20 cellular contexts compared by ENCODE assay signal in the genomic region with DNA sequence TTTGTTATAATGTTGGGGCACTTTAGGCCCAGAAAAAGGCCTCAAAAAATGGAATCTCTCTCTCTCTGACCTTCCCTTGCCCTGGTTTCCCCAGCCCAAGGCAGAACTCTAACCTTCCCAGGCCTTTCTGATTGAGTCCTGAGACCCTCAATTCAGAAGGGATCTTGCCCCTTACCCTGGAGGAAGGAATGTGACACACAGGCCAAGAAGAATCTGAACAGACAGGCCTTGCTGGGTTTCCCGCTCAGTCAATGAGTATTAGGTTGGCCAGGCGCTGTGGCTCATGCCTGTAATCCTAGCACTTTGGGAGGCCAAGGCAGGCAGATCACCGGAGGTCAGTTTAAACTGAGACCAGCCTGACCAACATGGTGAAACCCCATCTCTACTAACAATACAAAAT.
"Had no signal": no experiment of that assay in that cellular context is flagged by ENCODE, and none has a peak within 500 bp of the region (broad histone marks: within the 10 kb centered on the region; RNA-seq: fewer than 3 reads in every experiment).

No MANE protein-coding gene starts in this region.

- H3K36me3 Mint-ChIP-seq: mesothelial cell of epicardium had no signal

- H3K27ac Mint-ChIP-seq: activated CD4-positive, alpha-beta T cell treated with anti-CD3 and anti-CD28 coated beads, Interleukin-2, amount 10 ng/mL, durations not matched to agents 24 days and 14 days; activated naive CD4-positive, alpha-beta T cell treated with anti-CD3 and anti-CD28 coated beads, Interleukin-2, amount 10 ng/mL, durations not matched to agents 7 days and 5 days; activated naive CD8-positive, alpha-beta T cell treated with anti-CD3 and anti-CD28 coated beads, Interleukin-2, amount 50 U/mL, for 24 hours; mesothelial cell of epicardium; nephron progenitor cell; progenitor cell of endocrine pancreas; stimulated activated naive CD8-positive, alpha-beta T cell treated with anti-CD3 and anti-CD28 coated beads, Interleukin-15, Interleukin-2, amounts not matched to agents 100 ng/mL and 50 ng/mL, for 24 hours; T-helper 2 cell treated with Interferon-gamma antibody and Interleukin-4, amounts not matched to agents 5 μg/mL and 100 μg/mL, for 36 hours had no signal

- ATAC-seq: activated naive CD8-positive, alpha-beta T cell treated with anti-CD3 and anti-CD28 coated beads, Interleukin-2, amount 50 U/mL, for 24 hours; activated T-cell treated with anti-CD3 and anti-CD28 coated beads, Interleukin-2, amount 50 U/mL, for 4 hours had no signal

- H3K4me1 ChIP-seq: breast epithelium, right atrium auricular region, vagina had no signal

- H3K36me3 ChIP-seq: breast epithelium, right atrium auricular region, tibial nerve, vagina had no signal

- H3K27ac ChIP-seq: breast epithelium, right atrium auricular region, tibial nerve, vagina had no signal

- H3K9me3 Mint-ChIP-seq: activated CD4-positive, alpha-beta T cell treated with anti-CD3 and anti-CD28 coated beads, Interleukin-2, amount 10 ng/mL, durations not matched to agents 24 days and 14 days; activated naive CD4-positive, alpha-beta T cell treated with anti-CD3 and anti-CD28 coated beads, Interleukin-2, amount 10 ng/mL, durations not matched to agents 7 days and 5 days; activated naive CD8-positive, alpha-beta T cell treated with anti-CD3 and anti-CD28 coated beads, Interleukin-2, amount 50 U/mL, for 24 hours; activated T-cell treated with anti-CD3 and anti-CD28 coated beads, Interleukin-2, amount 50 U/mL, for 4 hours; mesothelial cell of epicardium; nephron progenitor cell; stimulated activated naive CD8-positive, alpha-beta T cell treated with anti-CD3 and anti-CD28 coated beads, Interleukin-15, Interleukin-2, amounts not matched to agents 100 ng/mL and 50 ng/mL, for 24 hours; T-helper 2 cell treated with Interferon-gamma antibody and Interleukin-4, amounts not matched to agents 5 μg/mL and 100 μg/mL, for 36 hours had no signal

- H3K4me3 Mint-ChIP-seq: activated CD4-positive, alpha-beta T cell treated with anti-CD3 and anti-CD28 coated beads, Interleukin-2, amount 10 ng/mL, durations not matched to agents 24 days and 14 days; activated naive CD4-positive, alpha-beta T cell treated with anti-CD3 and anti-CD28 coated beads, Interleukin-2, amount 10 ng/mL, durations not matched to agents 7 days and 5 days; activated naive CD8-positive, alpha-beta T cell treated with anti-CD3 and anti-CD28 coated beads, Interleukin-2, amount 50 U/mL, for 24 hours; activated T-cell treated with anti-CD3 and anti-CD28 coated beads, Interleukin-2, amount 50 U/mL, for 4 hours; mesothelial cell of epicardium; nephron progenitor cell; stimulated activated naive CD8-positive, alpha-beta T cell treated with anti-CD3 and anti-CD28 coated beads, Interleukin-15, Interleukin-2, amounts not matched to agents 100 ng/mL and 50 ng/mL, for 24 hours; T-helper 2 cell treated with Interferon-gamma antibody and Interleukin-4, amounts not matched to agents 5 μg/mL and 100 μg/mL, for 36 hours had no signal

- H3K27me3 Mint-ChIP-seq: activated CD4-positive, alpha-beta T cell treated with anti-CD3 and anti-CD28 coated beads, Interleukin-2, amount 10 ng/mL, durations not matched to agents 24 days and 14 days; activated naive CD4-positive, alpha-beta T cell treated with anti-CD3 and anti-CD28 coated beads, Interleukin-2, amount 10 ng/mL, durations not matched to agents 7 days and 5 days; activated naive CD8-positive, alpha-beta T cell treated with anti-CD3 and anti-CD28 coated beads, Interleukin-2, amount 50 U/mL, for 24 hours; progenitor cell of endocrine pancreas; stimulated activated naive CD8-positive, alpha-beta T cell treated with anti-CD3 and anti-CD28 coated beads, Interleukin-15, Interleukin-2, amounts not matched to agents 100 ng/mL and 50 ng/mL, for 24 hours had no signal

- DNase-seq: activated CD4-positive, alpha-beta T cell treated with anti-CD3 and anti-CD28 coated beads, Interleukin-2, amount 10 ng/mL, durations not matched to agents 24 days and 14 days; activated CD4-positive, CD25-positive, alpha-beta regulatory T cell; activated CD8-positive, alpha-beta memory T cell treated with anti-CD3 and anti-CD28 coated beads, Interleukin-2, amount 50 U/mL, for 4 hours; activated naive CD4-positive, alpha-beta T cell treated with anti-CD3 and anti-CD28 coated beads, Interleukin-2, amount 10 ng/mL, durations not matched to agents 7 days and 5 days; activated naive CD8-positive, alpha-beta T cell treated with anti-CD3 and anti-CD28 coated beads, Interleukin-2, amount 50 U/mL, for 24 hours; activated T-cell treated with anti-CD3 and anti-CD28 coated beads, Interleukin-2, amount 50 U/mL, for 4 hours; aorta; cerebellar nuclear complex; effector CD8-positive, alpha-beta T cell; foreskin fibroblast; nephron progenitor cell had no signal

- H3K9me3 ChIP-seq: breast epithelium, right atrium auricular region, tibial nerve, vagina had no signal

- H3K27me3 ChIP-seq: breast epithelium, right atrium auricular region, tibial nerve, vagina had no signal

- H3K4me3 ChIP-seq: breast epithelium, lung, right atrium auricular region, tibial nerve, vagina had no signal
